ENCODE assay signal across 18 cellular contexts in the genomic region with DNA sequence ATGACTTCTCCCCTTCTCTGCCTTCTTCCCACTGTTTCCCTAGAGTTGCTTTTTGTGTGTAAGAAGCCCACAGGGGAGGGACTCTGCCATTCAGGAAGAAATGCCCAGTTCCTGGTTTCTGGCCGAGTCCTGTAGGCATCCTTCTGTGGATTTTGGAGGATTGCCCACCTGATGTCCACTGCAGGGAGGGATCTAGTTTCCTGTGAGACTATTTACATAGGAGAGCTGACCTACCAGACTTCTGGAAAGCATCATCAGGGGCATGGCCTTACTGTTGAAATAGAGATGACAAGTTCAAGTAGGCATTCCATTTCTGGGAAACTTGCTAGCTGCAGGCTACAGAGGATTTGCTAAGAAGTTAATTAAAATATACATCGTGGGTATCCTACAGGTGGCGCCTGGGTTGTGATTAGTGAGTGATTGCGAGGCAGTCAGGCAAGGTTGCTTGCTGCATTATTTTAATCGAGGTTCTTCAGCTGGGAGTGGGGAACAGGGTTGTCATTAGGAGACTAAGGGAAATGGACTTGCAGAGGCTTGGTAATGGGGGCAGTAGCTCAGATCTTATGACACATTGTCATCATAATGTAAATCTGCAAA.
DNase-seq lines count a peak whose midpoint lies in the region; TF ChIP-seq lines count a peak whose summit lies in the region.
"Had no signal": no experiment of that assay in that cellular context is flagged by ENCODE, and none has a peak within 500 bp of the region (broad histone marks: within the 10 kb centered on the region; RNA-seq: fewer than 3 reads in every experiment).

No MANE protein-coding gene starts in this region.

- no peaks in the 10 kb centered on the region for H3K9me3 Mint-ChIP-seq in endothelial cell (ENCODE audit: unreplicated experiment)
- H3K9me3 Mint-ChIP-seq: CD8-positive, alpha-beta T cell had no signal

- no peaks in the 10 kb centered on the region for H3K36me3 Mint-ChIP-seq in endothelial cell (ENCODE audit: low read depth, unreplicated experiment)
- H3K36me3 Mint-ChIP-seq: activated CD8-positive, alpha-beta memory T cell treated with anti-CD3 and anti-CD28 coated beads, Interleukin-2, amount 10 ng/mL, durations not matched to agents 7 days and 5 days; activated naive CD8-positive, alpha-beta T cell; CD8-positive, alpha-beta T cell had no signal

- H3K4me2 ChIP-seq in Loucy (ENCODE audit: low read depth, low read length, poor library complexity, severe bottlenecking) (no peak overlapping the region), osteoblast (ENCODE audit: insufficient read depth, low read length) (no peak overlapping the region)

- no peaks in the 10 kb centered on the region for H3K27me3 Mint-ChIP-seq in endothelial cell (ENCODE audit: unreplicated experiment)
- H3K27me3 Mint-ChIP-seq: activated CD8-positive, alpha-beta memory T cell treated with anti-CD3 and anti-CD28 coated beads, Interleukin-2, amount 10 ng/mL, durations not matched to agents 7 days and 5 days; activated naive CD8-positive, alpha-beta T cell had no signal

- H3K27ac Mint-ChIP-seq in endothelial cell (ENCODE audit: unreplicated experiment), result no peak overlapping the region
- H3K27ac Mint-ChIP-seq: activated CD8-positive, alpha-beta memory T cell treated with anti-CD3 and anti-CD28 coated beads, Interleukin-2, amount 10 ng/mL, durations not matched to agents 7 days and 5 days; activated naive CD8-positive, alpha-beta T cell; CD8-positive, alpha-beta T cell had no signal

- H4K20me1 ChIP-seq in Loucy (ENCODE audit: insufficient read depth, low read length, poor library complexity, severe bottlenecking) (no peaks in the 10 kb centered on the region), osteoblast (ENCODE audit: insufficient read depth, low read length) (no peaks in the 10 kb centered on the region)

- H3K4me3 Mint-ChIP-seq in endothelial cell (ENCODE audit: unreplicated experiment), result no peak overlapping the region
- H3K4me3 Mint-ChIP-seq: activated CD8-positive, alpha-beta memory T cell treated with anti-CD3 and anti-CD28 coated beads, Interleukin-2, amount 10 ng/mL, durations not matched to agents 7 days and 5 days; activated naive CD8-positive, alpha-beta T cell; CD8-positive, alpha-beta T cell had no signal

- H3K4me1 ChIP-seq in Loucy (ENCODE audit: insufficient read depth, low read length, poor library complexity, severe bottlenecking) (peaks cover 15% of the 10 kb centered on the region), osteoblast (ENCODE audit: insufficient read depth, low read length) (peaks cover 5% of the 10 kb centered on the region)
- H3K4me1 ChIP-seq: esophagus muscularis mucosa had no signal

- no peak overlapping the region for H3K9ac ChIP-seq in Loucy (ENCODE audit: low read depth, low read length, poor library complexity, severe bottlenecking)

- H3K79me2 ChIP-seq in Loucy (ENCODE audit: insufficient read depth, low read length), result no peaks in the 10 kb centered on the region
- no peaks in the 10 kb centered on the region for H3K79me2 ChIP-seq in osteoblast (ENCODE audit: insufficient read depth, low read length)

- no peak overlapping the region for H2AFZ ChIP-seq in Loucy (ENCODE audit: low read length)
- no peak overlapping the region for H2AFZ ChIP-seq in osteoblast (ENCODE audit: low read length)

- H3K36me3 ChIP-seq in Loucy (ENCODE audit: insufficient read depth, low read length) (no peaks in the 10 kb centered on the region), osteoblast (ENCODE audit: insufficient read depth, low read length) (no peaks in the 10 kb centered on the region)
- H3K36me3 ChIP-seq: esophagus muscularis mucosa had no signal

- H3K9me3 ChIP-seq in Loucy (ENCODE audit: insufficient read depth, low read depth, low read length) (no peaks in the 10 kb centered on the region), osteoblast (ENCODE audit: low read depth, low read length) (no peaks in the 10 kb centered on the region)
- H3K9me3 ChIP-seq: esophagus muscularis mucosa had no signal

- DNase-seq in DMS 273 (lab: John Stamatoyannopoulos, UW; ENCODE audit: unreplicated experiment) (peak; percentile 31), DMS 273 treated with DMSO at 0.1 percent for 48 hours (lab: John Stamatoyannopoulos, UW) (no peak), T1000 (lab: John Stamatoyannopoulos, UW) (peak; percentile 14), osteoblast (ENCODE audit: insufficient read length, low spot score, missing footprints) (peak; percentile 69), endothelial cell (ENCODE audit: low spot score) (no peak), UCSD-AML1 (lab: John Stamatoyannopoulos, UW; ENCODE audit: unreplicated experiment) (no peak)
- DNase-seq in stimulated activated CD4-positive, alpha-beta T cell treated with anti-CD3 and anti-CD28 coated beads, Interleukin-2, amount 100 ng/mL, for 24 hours, result no peak
- DNase-seq: activated CD8-positive, alpha-beta memory T cell treated with anti-CD3 and anti-CD28 coated beads, Interleukin-2, amount 10 ng/mL, durations not matched to agents 7 days and 5 days; CD8-positive, alpha-beta T cell; mesenchymal stem cell; NCI-H1417 treated with DMSO at 0.1 percent for 48 hours; small intestine had no signal

- TF ChIP-seq CTCF in Loucy (conservative IDR thresholded peaks at IDR 0.05; ENCODE audit: low read length) (peak; percentile 41; the same call in 1 of the 2 replicates), osteoblast (IDR thresholded peaks at IDR 0.05; ENCODE audit: extremely low read depth, low read depth, low read length) (no peak), endothelial cell (IDR thresholded peaks at IDR 0.05; ENCODE audit: unreplicated experiment) (no peak)

- no peaks in the 10 kb centered on the region for H3K27me3 ChIP-seq in Loucy (ENCODE audit: insufficient read depth, low read length, poor library complexity, severe bottlenecking)
- no peaks in the 10 kb centered on the region for H3K27me3 ChIP-seq in osteoblast (ENCODE audit: insufficient read depth, low read length)
- H3K27me3 ChIP-seq: esophagus muscularis mucosa had no signal

- no peaks in the 10 kb centered on the region for H3F3A ChIP-seq in Loucy (ENCODE audit: low read depth)

- H3K27ac ChIP-seq in osteoblast (ENCODE audit: low read depth, low read length), result no peak overlapping the region
- H3K27ac ChIP-seq: 22Rv1, esophagus muscularis mucosa, HL-60, SK-N-MC had no signal

- no peak overlapping the region for H3K4me3 ChIP-seq in Loucy (ENCODE audit: low read length, poor library complexity, severe bottlenecking)
- H3K4me3 ChIP-seq in osteoblast (ENCODE audit: insufficient read depth, low read length), result no peak overlapping the region
- H3K4me3 ChIP-seq: esophagus muscularis mucosa, SK-N-MC had no signal

- no peaks in the 10 kb centered on the region for H3K9me2 ChIP-seq in Loucy (replicated peaks; ENCODE audit: low read depth, low read length)

- peaks cover 5% of the 10 kb centered on the region for H3K4me1 Mint-ChIP-seq in endothelial cell (ENCODE audit: unreplicated experiment)

Comparison
In these comparisons a context has a peak if more than half of its experiments do, and no peak if none do; other contexts are left out.
1. DNase-seq: peak in DMS 273 (single experiment), T1000 (single experiment) and osteoblast (single experiment); none in DMS 273 treated with DMSO at 0.1 percent for 48 hours (single experiment), endothelial cell (single experiment), UCSD-AML1 (single experiment) and stimulated activated CD4-positive, alpha-beta T cell treated with anti-CD3 and anti-CD28 coated beads, Interleukin-2, amount 100 ng/mL, for 24 hours (0 of 2).